ENCODE assay signal across 4 cellular contexts in genomic region chr1:47006437-47006836, GRCh38. TPM values are rescaled to one million over a fixed set of nuclear protein-coding genes. Genes with fewer than 3 reads are reported as not detected.
"Had no signal": no experiment of that assay in that cellular context is flagged by ENCODE, and none has a peak within 500 bp of the region (broad histone marks: within the 10 kb centered on the region; RNA-seq: fewer than 3 reads in every experiment).

No MANE protein-coding gene starts in this region.

RNA-seq across cellular contexts. Expression of gene CYP4X1, which starts 17.0 kb away (rescaled TPM):
- total RNA-seq: GM23248, HFFc6 had no signal
- polyA plus RNA-seq: GM23248, HepG2, IgD-negative memory B cell had no signal
